In genomic region chr20:38842558-38842981, GRCh38 we compare ENCODE assay signal across 9 cellular contexts. TPM values are rescaled to one million over a fixed set of nuclear protein-coding genes. Genes with fewer than 3 reads are reported as not detected.
DNase-seq lines count a peak whose midpoint lies in the region; ATAC-seq and TF ChIP-seq lines count a peak whose summit lies in the region.
"Had no signal": no experiment of that assay in that cellular context is flagged by ENCODE, and none has a peak within 500 bp of the region (broad histone marks: within the 10 kb centered on the region; RNA-seq: fewer than 3 reads in every experiment).

No MANE protein-coding gene starts in this region.

- no peaks in the 10 kb centered on the region for H3K9me3 Mint-ChIP-seq in MCF 10A (ENCODE audit: unreplicated experiment)

- intact Hi-C loops in colonic mucosa (cut with DNase I) (no loop called here), MCF 10A (cut with micrococcal nuclease) (no loop called here)

- H3K36me3 Mint-ChIP-seq in MCF 10A (ENCODE audit: insufficient read depth, unreplicated experiment) = no peaks in the 10 kb centered on the region

- BruUV-seq in MCF 10A (replicated peaks; lab: Mats Ljungman, UMichigan) = no TSS peak

- H3K4me3 Mint-ChIP-seq in MCF 10A (ENCODE audit: unreplicated experiment) = no peak overlapping the region

- no peak overlapping the region for H3K9ac ChIP-seq in colonic mucosa (ENCODE audit: low read depth in 2 of 2, low read length in 2 of 2)

- CTCF ChIA-PET in MCF 10A (lab: Yijun Ruan, JAX) = interaction anchor here (0.9 to 1.7 kb wide), 3 partner anchors 12 to 51 kb away, joined by 3 to 8 read pairs (median 6); no protein-coding TSS in a partner anchor

- H3K4me3 ChIP-seq in colonic mucosa = no peak overlapping the region
- H3K4me3 ChIP-seq: lung had no signal

- DNase-seq in activated effector memory CD4-positive, alpha-beta T cell treated with anti-CD3 and anti-CD28 coated beads, Interleukin-2, amount 50 U/mL, for 16 hours = peak; percentile 88
- DNase-seq in activated effector memory CD4-positive, alpha-beta T cell treated with Interleukin-2 at 50 U/mL for 16 hours = no peak
- peak in 2 of 3 experiments; percentile 43 to 54 for DNase-seq in activated CD8-positive, alpha-beta memory T cell treated with anti-CD3 and anti-CD28 coated beads for 48 hours (ENCODE audit: low read depth in 2 of 3, low spot score in 2 of 3)
- peak; percentile 76 for DNase-seq in stimulated activated CD4-positive, alpha-beta T cell treated with anti-CD3 and anti-CD28 coated beads, Interleukin-2, amount 100 ng/mL, for 4 hours (ENCODE audit: low read depth)
- DNase-seq in hippocampal formation (lab: John Stamatoyannopoulos, UW) = no peak
- DNase-seq in colonic mucosa = no peak
- no peak for DNase-seq in MCF 10A (ENCODE audit: unreplicated experiment)

- no peaks in the 10 kb centered on the region for H3K4me1 ChIP-seq in colonic mucosa

- no peak overlapping the region for H3K27ac Mint-ChIP-seq in MCF 10A (ENCODE audit: low read depth, unreplicated experiment)

- H3K27ac ChIP-seq in colonic mucosa = no peak overlapping the region

- H3K27me3 ChIP-seq in colonic mucosa = no peaks in the 10 kb centered on the region

- peaks cover 16% of the 10 kb centered on the region for H3K27me3 Mint-ChIP-seq in MCF 10A (ENCODE audit: insufficient read depth, unreplicated experiment)

- no peaks in the 10 kb centered on the region for H3K9me3 ChIP-seq in colonic mucosa

- TF ChIP-seq CTCF in colonic mucosa (IDR thresholded peaks at IDR 0.05) (no peak), MCF 10A (IDR thresholded peaks at IDR 0.05; ENCODE audit: unreplicated experiment) (no peak)

- peak; percentile 89 for ATAC-seq in HG03521 (IDR thresholded peaks at IDR 0.05; ENCODE audit: unreplicated experiment)

- no peaks in the 10 kb centered on the region for H3K4me1 Mint-ChIP-seq in MCF 10A (ENCODE audit: insufficient read depth, unreplicated experiment)

- no peaks in the 10 kb centered on the region for H3K36me3 ChIP-seq in colonic mucosa

- POLR2A ChIA-PET in MCF 10A (lab: Yijun Ruan, JAX) = interaction anchor here (0.7 to 1.0 kb wide), 2 partner anchors 15 to 19 kb away, joined by 3 read pairs; no protein-coding TSS in a partner anchor

RNA-seq across cellular contexts. Expression of gene PPP1R16B, which starts 37.1 kb away (rescaled TPM):
- total RNA-seq in colonic mucosa (1 to 10 TPM; 2.0 to 2.1 TPM), MCF 10A (2022) (not detected in 2 replicates)

Comparison
In these comparisons a context has a peak if more than half of its experiments do, and no peak if none do; other contexts are left out.
1. DNase-seq: peak in activated effector memory CD4-positive, alpha-beta T cell treated with anti-CD3 and anti-CD28 coated beads, Interleukin-2, amount 50 U/mL, for 16 hours (single experiment), activated CD8-positive, alpha-beta memory T cell treated with anti-CD3 and anti-CD28 coated beads for 48 hours (2 of 3) and stimulated activated CD4-positive, alpha-beta T cell treated with anti-CD3 and anti-CD28 coated beads, Interleukin-2, amount 100 ng/mL, for 4 hours (single experiment); none in activated effector memory CD4-positive, alpha-beta T cell treated with Interleukin-2 at 50 U/mL for 16 hours (single experiment), hippocampal formation (0 of 2), colonic mucosa (single experiment) and MCF 10A (single experiment).